ENCODE assay signal across 24 cellular contexts in genomic region chr16:81571592-81572230, GRCh38.
"Had no signal": no experiment of that assay in that cellular context is flagged by ENCODE, and none has a peak within 500 bp of the region (broad histone marks: within the 10 kb centered on the region; RNA-seq: fewer than 3 reads in every experiment).

No MANE protein-coding gene starts in this region.

- H3K9me3 Mint-ChIP-seq: activated CD8-positive, alpha-beta T cell treated with anti-CD3 and anti-CD28 coated beads for 36 hours; activated naive CD4-positive, alpha-beta T cell treated with anti-CD3 and anti-CD28 coated beads, Interleukin-2, amount 50 U/mL, for 24 hours; activated naive CD8-positive, alpha-beta T cell treated with anti-CD3 and anti-CD28 coated beads, Interleukin-2, amount 50 U/mL, for 24 hours; activated T-cell treated with anti-CD3 and anti-CD28 coated beads, Interleukin-2, amount 50 U/mL, for 4 hours; activated T-helper 17 cell treated with anti-CD3 and anti-CD28 coated beads, Interleukin-2, amount 50 U/mL, for 72 hours; natural killer cell had no signal

- H3K4me3 ChIP-seq: breast epithelium, gastroesophageal sphincter, hepatocyte, skin epidermis, testis had no signal

- FAIRE-seq: keratinocyte, urothelium cell line had no signal

- H3K4me3 Mint-ChIP-seq: activated CD8-positive, alpha-beta T cell treated with anti-CD3 and anti-CD28 coated beads for 36 hours; activated naive CD4-positive, alpha-beta T cell treated with anti-CD3 and anti-CD28 coated beads, Interleukin-2, amount 50 U/mL, for 24 hours; activated naive CD8-positive, alpha-beta T cell treated with anti-CD3 and anti-CD28 coated beads, Interleukin-2, amount 50 U/mL, for 24 hours; activated T-cell treated with anti-CD3 and anti-CD28 coated beads, Interleukin-2, amount 50 U/mL, for 4 hours; activated T-helper 17 cell treated with anti-CD3 and anti-CD28 coated beads, Interleukin-2, amount 50 U/mL, for 72 hours; natural killer cell had no signal

- H3K27me3 Mint-ChIP-seq: activated CD8-positive, alpha-beta T cell treated with anti-CD3 and anti-CD28 coated beads for 36 hours; activated naive CD4-positive, alpha-beta T cell treated with anti-CD3 and anti-CD28 coated beads, Interleukin-2, amount 50 U/mL, for 24 hours; activated naive CD8-positive, alpha-beta T cell treated with anti-CD3 and anti-CD28 coated beads, Interleukin-2, amount 50 U/mL, for 24 hours; activated T-helper 17 cell treated with anti-CD3 and anti-CD28 coated beads, Interleukin-2, amount 50 U/mL, for 72 hours; progenitor cell of endocrine pancreas had no signal

- H3K27ac ChIP-seq: breast epithelium, gastroesophageal sphincter, hepatocyte, skin epidermis, testis had no signal

- H3K27me3 ChIP-seq: breast epithelium, gastroesophageal sphincter, hepatocyte, testis had no signal

- H3K36me3 Mint-ChIP-seq: activated naive CD4-positive, alpha-beta T cell treated with anti-CD3 and anti-CD28 coated beads, Interleukin-2, amount 50 U/mL, for 24 hours; natural killer cell had no signal

- DNase-seq: activated CD4-positive, alpha-beta T cell treated with anti-CD3 and anti-CD28 coated beads, Interleukin-2, amount 50 U/mL, for 1 hour; activated CD8-positive, alpha-beta T cell treated with anti-CD3 and anti-CD28 coated beads for 36 hours; activated naive CD8-positive, alpha-beta T cell treated with anti-CD3 and anti-CD28 coated beads, Interleukin-2, amount 50 U/mL, for 24 hours; activated T-cell treated with anti-CD3 and anti-CD28 coated beads, Interleukin-2, amount 50 U/mL, for 4 hours; central memory CD4-positive, alpha-beta T cell; effector memory CD4-positive, alpha-beta T cell; erythroblast; left colon; mesenchymal stem cell; natural killer cell; stimulated activated CD4-positive, alpha-beta T cell treated with anti-CD3 and anti-CD28 coated beads, Interleukin-12 subunit alpha, Interleukin-12 subunit beta, amount 100 ng/mL, for 4 hours; stimulated activated CD4-positive, alpha-beta T cell treated with anti-CD3 and anti-CD28 coated beads, Interleukin-4, amount 100 ng/mL, for 1 hour; stimulated activated naive CD8-positive, alpha-beta T cell treated with anti-CD3 and anti-CD28 coated beads, Interleukin-15, Interleukin-2, amounts not matched to agents 100 U/mL and 50 U/mL, for 24 hours; T-helper 2 cell had no signal

- H3K27ac Mint-ChIP-seq: activated CD8-positive, alpha-beta T cell treated with anti-CD3 and anti-CD28 coated beads for 36 hours; activated naive CD4-positive, alpha-beta T cell treated with anti-CD3 and anti-CD28 coated beads, Interleukin-2, amount 50 U/mL, for 24 hours; activated naive CD8-positive, alpha-beta T cell treated with anti-CD3 and anti-CD28 coated beads, Interleukin-2, amount 50 U/mL, for 24 hours; activated T-helper 17 cell treated with anti-CD3 and anti-CD28 coated beads, Interleukin-2, amount 50 U/mL, for 72 hours; progenitor cell of endocrine pancreas had no signal

- H2AFZ ChIP-seq: hepatocyte had no signal

- H3K9me3 ChIP-seq: breast epithelium, gastroesophageal sphincter, testis had no signal

- H3K36me3 ChIP-seq: breast epithelium, gastroesophageal sphincter had no signal

- H3K4me2 ChIP-seq: hepatocyte had no signal
